In the genomic region with DNA sequence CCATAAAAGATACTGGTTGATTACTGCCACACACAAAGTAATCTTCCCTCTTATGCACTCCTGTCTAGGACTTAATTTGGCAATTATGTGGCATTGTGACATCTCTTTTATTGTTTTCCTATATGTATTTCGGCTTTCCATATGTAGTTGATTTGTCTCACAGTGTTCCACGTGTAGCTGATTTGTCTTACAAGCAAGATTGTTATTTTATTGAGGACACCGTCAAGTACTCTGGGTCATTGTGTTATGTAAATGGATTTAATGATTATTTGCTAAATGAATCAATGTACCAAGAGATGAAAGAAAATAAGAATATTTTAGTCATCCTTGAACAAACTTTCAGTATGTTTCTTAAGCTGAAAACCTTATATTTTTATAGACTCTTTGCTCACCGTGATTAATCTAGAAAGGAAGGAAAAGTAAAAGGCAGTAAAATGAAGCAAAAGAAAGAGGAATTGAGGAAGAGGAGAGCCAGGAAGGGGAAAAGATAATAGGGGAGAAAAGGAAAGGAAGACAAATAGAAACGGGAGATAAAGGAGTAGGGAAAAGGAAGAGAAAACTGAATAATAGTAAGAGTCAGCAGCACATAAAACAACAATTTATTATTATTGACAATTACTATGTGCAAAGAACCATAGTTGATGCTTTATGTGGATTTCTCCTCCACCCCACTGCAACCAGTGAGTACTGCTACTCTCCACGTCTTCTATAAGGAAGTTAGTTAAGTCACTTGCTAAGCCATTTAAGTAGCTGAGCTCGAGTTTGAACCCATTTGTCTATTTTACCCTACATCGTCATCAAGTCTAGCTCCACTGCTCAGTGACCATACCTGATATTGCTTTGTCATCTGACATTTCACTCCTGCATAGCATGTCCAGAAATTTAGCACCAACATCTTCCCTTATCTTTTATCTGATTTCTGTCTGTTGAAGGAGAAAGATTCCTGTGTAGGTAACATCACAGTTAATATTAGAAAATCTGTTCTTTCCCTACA, we compare ENCODE assay signal across 12 cellular contexts.
"Had no signal": no experiment of that assay in that cellular context is flagged by ENCODE, and none has a peak within 500 bp of the region (broad histone marks: within the 10 kb centered on the region; RNA-seq: fewer than 3 reads in every experiment).

No MANE protein-coding gene starts in this region.

- DNase-seq: activated CD4-positive, alpha-beta memory T cell treated with anti-CD3 and anti-CD28 coated beads, Interleukin-2, amount 10 ng/mL, durations not matched to agents 7 days and 5 days; activated CD4-positive, alpha-beta T cell treated with anti-CD3 and anti-CD28 coated beads for 36 hours; activated naive CD4-positive, alpha-beta T cell treated with anti-CD3 and anti-CD28 coated beads, Interleukin-2, amount 10 ng/mL, durations not matched to agents 7 days and 5 days; activated T-cell treated with anti-CD3 and anti-CD28 coated beads, Interleukin-2, amount 50 U/mL, for 24 hours; mammary epithelial cell; mucosa of descending colon; naive thymus-derived CD4-positive, alpha-beta T cell; stimulated activated CD4-positive, alpha-beta T cell treated with anti-CD3 and anti-CD28 coated beads, Interleukin-2, amount 100 ng/mL, for 48 hours; stimulated activated naive CD4-positive, alpha-beta T cell; trophoblast cell had no signal

- H3K9me3 ChIP-seq: esophagus muscularis mucosa, mucosa of descending colon had no signal

- H3K4me3 ChIP-seq: esophagus muscularis mucosa, mucosa of descending colon had no signal

- H3K79me2 ChIP-seq: parathyroid adenoma had no signal

- H3K36me3 Mint-ChIP-seq: activated naive CD4-positive, alpha-beta T cell treated with anti-CD3 and anti-CD28 coated beads, Interleukin-2, amount 10 ng/mL, durations not matched to agents 7 days and 5 days; naive thymus-derived CD4-positive, alpha-beta T cell had no signal

- H3K4me3 Mint-ChIP-seq: activated CD4-positive, alpha-beta memory T cell treated with anti-CD3 and anti-CD28 coated beads, Interleukin-2, amount 10 ng/mL, durations not matched to agents 7 days and 5 days; activated CD4-positive, alpha-beta T cell treated with anti-CD3 and anti-CD28 coated beads for 36 hours; activated naive CD4-positive, alpha-beta T cell treated with anti-CD3 and anti-CD28 coated beads, Interleukin-2, amount 10 ng/mL, durations not matched to agents 7 days and 5 days; activated T-cell treated with anti-CD3 and anti-CD28 coated beads, Interleukin-2, amount 50 U/mL, for 24 hours; naive thymus-derived CD4-positive, alpha-beta T cell had no signal

- H3K4me1 ChIP-seq: parathyroid adenoma had no signal

- H3K36me3 ChIP-seq: esophagus muscularis mucosa had no signal

- H3K27ac Mint-ChIP-seq: activated CD4-positive, alpha-beta memory T cell treated with anti-CD3 and anti-CD28 coated beads, Interleukin-2, amount 10 ng/mL, durations not matched to agents 7 days and 5 days; activated CD4-positive, alpha-beta T cell treated with anti-CD3 and anti-CD28 coated beads for 36 hours; activated naive CD4-positive, alpha-beta T cell treated with anti-CD3 and anti-CD28 coated beads, Interleukin-2, amount 10 ng/mL, durations not matched to agents 7 days and 5 days; activated T-cell treated with anti-CD3 and anti-CD28 coated beads, Interleukin-2, amount 50 U/mL, for 24 hours; naive thymus-derived CD4-positive, alpha-beta T cell had no signal

- H3K27me3 Mint-ChIP-seq: activated CD4-positive, alpha-beta T cell treated with anti-CD3 and anti-CD28 coated beads for 36 hours; activated T-cell treated with anti-CD3 and anti-CD28 coated beads, Interleukin-2, amount 50 U/mL, for 24 hours had no signal

- ATAC-seq: activated CD4-positive, alpha-beta T cell treated with anti-CD3 and anti-CD28 coated beads for 36 hours; mucosa of descending colon; naive thymus-derived CD4-positive, alpha-beta T cell had no signal

- H3K27me3 ChIP-seq: esophagus muscularis mucosa had no signal

- H3K27ac ChIP-seq: esophagus muscularis mucosa, parathyroid adenoma had no signal

- H3K9me3 Mint-ChIP-seq: activated CD4-positive, alpha-beta memory T cell treated with anti-CD3 and anti-CD28 coated beads, Interleukin-2, amount 10 ng/mL, durations not matched to agents 7 days and 5 days; activated naive CD4-positive, alpha-beta T cell treated with anti-CD3 and anti-CD28 coated beads, Interleukin-2, amount 10 ng/mL, durations not matched to agents 7 days and 5 days; activated T-cell treated with anti-CD3 and anti-CD28 coated beads, Interleukin-2, amount 50 U/mL, for 24 hours; naive thymus-derived CD4-positive, alpha-beta T cell had no signal

- H2AFZ ChIP-seq: parathyroid adenoma had no signal

- H3K4me1 Mint-ChIP-seq: activated CD4-positive, alpha-beta memory T cell treated with anti-CD3 and anti-CD28 coated beads, Interleukin-2, amount 10 ng/mL, durations not matched to agents 7 days and 5 days; activated naive CD4-positive, alpha-beta T cell treated with anti-CD3 and anti-CD28 coated beads, Interleukin-2, amount 10 ng/mL, durations not matched to agents 7 days and 5 days had no signal

- H3K9ac ChIP-seq: parathyroid adenoma had no signal
